ENCODE assay signal across 20 cellular contexts in the genomic region with DNA sequence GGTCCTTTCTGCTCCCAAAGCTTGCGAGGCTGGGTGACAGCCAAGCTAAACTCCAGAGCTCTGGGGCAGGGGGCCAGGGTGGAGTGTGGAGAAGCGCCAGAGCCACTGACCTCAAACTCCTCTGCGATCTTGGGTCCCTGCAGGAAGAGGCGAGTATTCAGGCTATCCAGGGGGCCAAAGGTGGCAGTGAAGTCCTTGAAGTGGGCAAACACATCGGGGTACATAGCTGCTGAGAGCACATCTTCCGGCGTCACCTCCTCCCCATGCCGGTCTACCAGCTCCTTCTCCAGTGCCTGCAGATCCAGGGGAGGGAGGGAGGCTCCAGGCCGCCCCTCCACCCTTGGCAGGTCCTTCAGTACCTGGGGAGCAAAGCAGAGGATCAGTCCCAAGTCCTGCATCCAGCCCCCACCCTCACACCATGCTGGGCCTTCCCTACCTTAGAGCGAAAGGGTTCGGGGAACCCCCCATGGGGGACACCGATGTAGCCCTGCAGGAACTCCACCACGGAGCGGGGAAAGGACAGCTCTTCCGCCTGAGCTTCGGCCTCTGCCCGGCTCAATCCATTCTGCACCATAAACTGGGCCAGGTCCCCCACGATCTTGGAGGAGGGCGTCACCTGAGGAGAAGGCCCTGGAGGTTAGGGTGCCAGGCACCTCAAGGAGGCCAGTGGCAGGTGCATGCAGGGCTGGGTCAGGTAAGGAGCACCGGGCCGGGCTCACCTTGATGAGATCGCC. TPM values are rescaled to one million over a fixed set of nuclear protein-coding genes. Genes with fewer than 3 reads are reported as not detected.
A peak's percentile ranks its signal among the peaks of the same experiment; 100 is the strongest.
DNase-seq lines count a peak whose midpoint lies in the region; ATAC-seq, FAIRE-seq and TF ChIP-seq lines count a peak whose summit lies in the region.
"Had no signal": no experiment of that assay in that cellular context is flagged by ENCODE, and none has a peak within 500 bp of the region (broad histone marks: within the 10 kb centered on the region; RNA-seq: fewer than 3 reads in every experiment).

No MANE protein-coding gene starts in this region.

- peak; percentile 18 for DNase-seq in GM12892 (ENCODE audit: insufficient read length)
- DNase-seq in T-helper 17 cell = peak in 1 of 3 donors; percentile 5
- DNase-seq in kidney = peak; percentile 62
- peak in 4 of 6 donors; percentile 11 to 69 (median 32) for DNase-seq in pancreas
- no peak for DNase-seq in stimulated activated naive CD4-positive, alpha-beta T cell (lab: John Stamatoyannopoulos, UW)
- DNase-seq in foreskin melanocyte = no peak
- DNase-seq: ACHN; CD4-positive, alpha-beta memory T cell; H9; KBM-7; NCI-H1092; NCI-H2107; NCI-H446 treated with DMSO at 0.1 percent for 48 hours; NCI-H774; SHP77 treated with DMSO at 0.1 percent for 48 hours had no signal

- no peak overlapping the region for H3K9ac ChIP-seq in kidney (ENCODE audit: low read length in 2 of 2)

- peaks cover 2 to 5% of the 10 kb centered on the region in 2 donors for H3K36me3 ChIP-seq in kidney (ENCODE audit: control insufficient read depth in 1 of 2, insufficient read depth in 2 of 2, low read length in 2 of 2)
- H3K36me3 ChIP-seq in pancreas = peaks cover 0 to 7% (median 0%) of the 10 kb centered on the region in 3 donors

- H3K4me1 ChIP-seq in kidney (ENCODE audit: control insufficient read depth in 1 of 2, insufficient read depth in 1 of 2, low read depth in 1 of 2, low read length in 2 of 2) (no peaks in the 10 kb centered on the region), pancreas (peaks cover 0 to 2% (median 0%) of the 10 kb centered on the region in 3 donors)

- H3K4me3 ChIP-seq in kidney (ENCODE audit: low read length in 2 of 2) (no peak overlapping the region), pancreas (no peak overlapping the region)

- TF ChIP-seq CTCF in kidney (IDR thresholded peaks at IDR 0.05; ENCODE audit: borderline replicate concordance, extremely low read depth, insufficient read depth) = no peak
- TF ChIP-seq CTCF in pancreas (IDR thresholded peaks at IDR 0.05) = no peak

- peak overlapping the region; percentile 57 for H3K27ac Mint-ChIP-seq in T-helper 17 cell
- H3K27ac Mint-ChIP-seq: B cell had no signal

- H3K27me3 Mint-ChIP-seq in T-helper 17 cell = no peaks in the 10 kb centered on the region
- H3K27me3 Mint-ChIP-seq: B cell; CD4-positive, alpha-beta memory T cell had no signal

- no peaks in the 10 kb centered on the region for H3K36me3 Mint-ChIP-seq in T-helper 17 cell (ENCODE audit: low read depth)

- H3K9me3 ChIP-seq in T-helper 17 cell (ENCODE audit: control insufficient read depth, low read length, poor library complexity, severe bottlenecking) (no peaks in the 10 kb centered on the region), kidney (ENCODE audit: control insufficient read depth in 1 of 2, low read length in 2 of 2) (no peaks in the 10 kb centered on the region), pancreas (no peaks in the 10 kb centered on the region)

- H3K27ac ChIP-seq in kidney (ENCODE audit: low read depth in 2 of 2, low read length in 2 of 2) (no peak overlapping the region), pancreas (no peak overlapping the region)

- FAIRE-seq in GM12892 (lab: Jason Lieb, UNC) = no peak
- no peak for FAIRE-seq in kidney (lab: Jason Lieb, UNC)
- no peak for FAIRE-seq in pancreas (lab: Jason Lieb, UNC)
- FAIRE-seq: HTR-8/SVneo had no signal

- TF ChIP-seq POLR2A in GM12892 (IDR thresholded peaks at IDR 0.05; ENCODE audit: low read depth, low read length) = no peak

- H3K4me1 Mint-ChIP-seq in T-helper 17 cell = peaks cover 16% of the 10 kb centered on the region

- 89 to 90% methylated on average over 22 of the region's 22 CpGs for WGBS in pancreas, 2 donors

- intact Hi-C loops in kidney (cut with DNase I) = no loop called here
- intact Hi-C loops in pancreas (cut with DNase I) = no loop called here

- ATAC-seq in T-helper 17 cell = no peak
- ATAC-seq in pancreas = no peak
- ATAC-seq in GM21717 (IDR thresholded peaks at IDR 0.05; ENCODE audit: unreplicated experiment) = no peak
- no peak for ATAC-seq in HG02970 (IDR thresholded peaks at IDR 0.05; ENCODE audit: low FRiP score, unreplicated experiment)
- ATAC-seq: Panc1 had no signal

- H3K27me3 ChIP-seq in pancreas = no peaks in the 10 kb centered on the region

- no peak overlapping the region for H3K4me3 Mint-ChIP-seq in T-helper 17 cell
- H3K4me3 Mint-ChIP-seq: B cell; CD4-positive, alpha-beta memory T cell; H9 had no signal

RNA-seq across cellular contexts. Expression of gene RCE1, which starts 6.4 kb away (rescaled TPM):
- polyA plus RNA-seq in GM12892 (2012; ENCODE audit: missing spikeins) = 8.6 TPM
- total RNA-seq in T-helper 17 cell = 10 to 100 TPM; 36.2 to 41.6 TPM
- 22.3 TPM for total RNA-seq in kidney
- polyA plus RNA-seq in kidney (ENCODE audit: insufficient read depth, low read depth, low replicate concordance) = 13.8 TPM
- total RNA-seq in pancreas = 10 to 100 TPM in 3 of 6 donors, 1 to 10 TPM in 3; 8.2 to 13.2 (median 9.4) TPM
- polyA plus RNA-seq in pancreas = 10 to 100 TPM; 10.1 to 19.0 TPM

RNA-seq across cellular contexts. Expression of gene LRFN4, which starts 7.2 kb away (rescaled TPM):
- polyA plus RNA-seq in GM12892 (2012; ENCODE audit: missing spikeins) = 2.0 TPM
- 1 to 10 TPM; 6.2 to 8.3 TPM for total RNA-seq in T-helper 17 cell
- total RNA-seq in kidney = 22.3 TPM
- polyA plus RNA-seq in kidney (ENCODE audit: insufficient read depth, low read depth, low replicate concordance) = 6.8 TPM
- total RNA-seq in pancreas = 1 to 10 TPM in 4 of 6 donors, under 1 TPM in 2; 0.51 to 7.8 (median 2.4) TPM
- polyA plus RNA-seq in pancreas = 1 to 10 TPM; 3.9 to 6.9 TPM

Comparison
In these comparisons a context has a peak if more than half of its experiments do, and no peak if none do; other contexts are left out.
1. DNase-seq: peak in GM12892 (single experiment), kidney (single experiment) and pancreas (4 of 6); none in stimulated activated naive CD4-positive, alpha-beta T cell (0 of 6) and foreskin melanocyte (single experiment).